In the genomic region with DNA sequence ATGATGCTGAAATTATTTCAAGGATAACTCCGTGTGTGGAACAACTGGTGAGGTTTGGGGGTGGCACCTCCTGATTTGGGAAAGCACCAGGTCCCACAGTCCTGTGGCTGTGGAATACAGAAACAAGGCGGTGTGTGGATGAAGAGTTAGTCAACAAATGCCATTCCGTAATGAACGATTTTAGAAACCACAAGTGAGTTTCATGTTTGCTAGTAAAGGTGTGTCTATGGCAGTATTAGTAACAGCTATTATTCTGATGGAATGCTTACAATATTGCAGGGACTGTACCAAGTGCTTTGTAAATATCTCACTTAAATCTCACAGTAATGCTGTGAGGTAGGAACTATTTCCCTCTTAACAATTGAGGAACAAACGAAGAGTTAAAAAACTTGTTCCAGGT, we compare ENCODE assay signal across 22 cellular contexts. TPM values are rescaled to one million over a fixed set of nuclear protein-coding genes. Genes with fewer than 3 reads are reported as not detected.
A peak's percentile ranks its signal among the peaks of the same experiment; 100 is the strongest.
DNase-seq lines count a peak whose midpoint lies in the region; ATAC-seq and TF ChIP-seq lines count a peak whose summit lies in the region.
"Had no signal": no experiment of that assay in that cellular context is flagged by ENCODE, and none has a peak within 500 bp of the region (broad histone marks: within the 10 kb centered on the region; RNA-seq: fewer than 3 reads in every experiment).

No MANE protein-coding gene starts in this region.

- H3K4me1 ChIP-seq in OCI-LY1 (ENCODE audit: insufficient read depth, low read length, severe bottlenecking) (no peaks in the 10 kb centered on the region), left lung (peaks cover 0 to 12% of the 10 kb centered on the region in 2 donors), testis (no peaks in the 10 kb centered on the region)
- H3K4me1 ChIP-seq: spleen had no signal

- no peaks in the 10 kb centered on the region for H3K9me2 ChIP-seq in OCI-LY1 (ENCODE audit: low read depth, low read length)

- WGBS in testis, 2 donors, result 87 to 90% methylated on average over 5 of the region's 5 CpGs

- peak overlapping the region; percentile 16 for H3K27ac Mint-ChIP-seq in activated B cell treated with CpG ODN at 0.5 μM for 24 hours
- H3K27ac Mint-ChIP-seq in stimulated activated effector memory CD8-positive, alpha-beta T cell treated with anti-CD3 and anti-CD28 coated beads, Interleukin-12 subunit alpha, Interleukin-12 subunit beta, amount 100 ng/mL, for 72 hours, result peak overlapping the region; percentile 56
- no peak overlapping the region for H3K27ac Mint-ChIP-seq in activated naive CD4-positive, alpha-beta T cell treated with anti-CD3 and anti-CD28 coated beads, Interleukin-2, amount 10 ng/mL, durations not matched to agents 7 days and 5 days
- H3K27ac Mint-ChIP-seq: activated CD8-positive, alpha-beta T cell treated with anti-CD3 and anti-CD28 coated beads, Interleukin-2, amount 10 ng/mL, durations not matched to agents 7 days and 5 days; stimulated activated memory B cell treated with anti-CD40 and anti-IgM and Interleukin-4, amounts not matched to agents 10 μg/mL and 1 μg/mL and 100 μg/mL, for 72 hours had no signal

- no peaks in the 10 kb centered on the region for H3K27me3 Mint-ChIP-seq in activated B cell treated with CpG ODN at 0.5 μM for 24 hours
- no peaks in the 10 kb centered on the region for H3K27me3 Mint-ChIP-seq in activated naive CD4-positive, alpha-beta T cell treated with anti-CD3 and anti-CD28 coated beads, Interleukin-2, amount 10 ng/mL, durations not matched to agents 7 days and 5 days
- H3K27me3 Mint-ChIP-seq: CD4-positive, alpha-beta T cell; central memory CD8-positive, alpha-beta T cell; stimulated activated memory B cell treated with anti-CD40 and anti-IgM and Interleukin-4, amounts not matched to agents 10 μg/mL and 1 μg/mL and 100 μg/mL, for 72 hours had no signal

- intact Hi-C loops in activated B cell treated with CpG ODN at 0.5 μM for 24 hours (cut with micrococcal nuclease) (no loop called here), left lung (cut with DNase I) (no loop called here), testis (cut with DNase I; ENCODE audit: low total_unique reads) (no loop called here)

- no peak for TF ChIP-seq POLR2A in testis (IDR thresholded peaks at IDR 0.05)

- H3K27me3 ChIP-seq in OCI-LY1 (ENCODE audit: insufficient read depth, low read length) (no peaks in the 10 kb centered on the region), left lung (no peaks in the 10 kb centered on the region), testis (no peaks in the 10 kb centered on the region)
- H3K27me3 ChIP-seq: spleen had no signal

- no peaks in the 10 kb centered on the region for H3K9me3 Mint-ChIP-seq in activated B cell treated with CpG ODN at 0.5 μM for 24 hours
- no peaks in the 10 kb centered on the region for H3K9me3 Mint-ChIP-seq in stimulated activated effector memory CD8-positive, alpha-beta T cell treated with anti-CD3 and anti-CD28 coated beads, Interleukin-12 subunit alpha, Interleukin-12 subunit beta, amount 100 ng/mL, for 72 hours
- no peaks in the 10 kb centered on the region for H3K9me3 Mint-ChIP-seq in activated naive CD4-positive, alpha-beta T cell treated with anti-CD3 and anti-CD28 coated beads, Interleukin-2, amount 10 ng/mL, durations not matched to agents 7 days and 5 days
- H3K9me3 Mint-ChIP-seq: CD4-positive, alpha-beta T cell; central memory CD8-positive, alpha-beta T cell; stimulated activated memory B cell treated with anti-CD40 and anti-IgM and Interleukin-4, amounts not matched to agents 10 μg/mL and 1 μg/mL and 100 μg/mL, for 72 hours had no signal

- ATAC-seq in activated B cell treated with CpG ODN at 0.5 μM for 24 hours (ENCODE audit: low read depth), result no peak
- ATAC-seq in left lung, result peak; percentile 90
- ATAC-seq in stimulated activated effector memory CD8-positive, alpha-beta T cell treated with anti-CD3 and anti-CD28 coated beads, Interleukin-12 subunit alpha, Interleukin-12 subunit beta, amount 100 ng/mL, for 72 hours, result no peak
- ATAC-seq: activated CD8-positive, alpha-beta T cell treated with anti-CD3 and anti-CD28 coated beads, Interleukin-2, amount 10 ng/mL, durations not matched to agents 7 days and 5 days; Right ventricle myocardium inferior; stimulated activated memory B cell treated with anti-CD40 and anti-IgM and Interleukin-4, amounts not matched to agents 10 μg/mL and 1 μg/mL and 100 μg/mL, for 72 hours had no signal

- no peak overlapping the region for H2AFZ ChIP-seq in OCI-LY1 (ENCODE audit: low read length)

- H3K4me2 ChIP-seq in OCI-LY1 (ENCODE audit: low read length), result no peak overlapping the region

- H3K36me3 Mint-ChIP-seq in activated B cell treated with CpG ODN at 0.5 μM for 24 hours (ENCODE audit: low read depth), result peaks cover 54% of the 10 kb centered on the region
- peaks cover 82% of the 10 kb centered on the region for H3K36me3 Mint-ChIP-seq in stimulated activated effector memory CD8-positive, alpha-beta T cell treated with anti-CD3 and anti-CD28 coated beads, Interleukin-12 subunit alpha, Interleukin-12 subunit beta, amount 100 ng/mL, for 72 hours
- H3K36me3 Mint-ChIP-seq in activated naive CD4-positive, alpha-beta T cell treated with anti-CD3 and anti-CD28 coated beads, Interleukin-2, amount 10 ng/mL, durations not matched to agents 7 days and 5 days, result peaks cover 23% of the 10 kb centered on the region

- H3K4me1 Mint-ChIP-seq in activated B cell treated with CpG ODN at 0.5 μM for 24 hours, result no peaks in the 10 kb centered on the region
- no peaks in the 10 kb centered on the region for H3K4me1 Mint-ChIP-seq in stimulated activated effector memory CD8-positive, alpha-beta T cell treated with anti-CD3 and anti-CD28 coated beads, Interleukin-12 subunit alpha, Interleukin-12 subunit beta, amount 100 ng/mL, for 72 hours
- no peaks in the 10 kb centered on the region for H3K4me1 Mint-ChIP-seq in activated naive CD4-positive, alpha-beta T cell treated with anti-CD3 and anti-CD28 coated beads, Interleukin-2, amount 10 ng/mL, durations not matched to agents 7 days and 5 days
- H3K4me1 Mint-ChIP-seq: central memory CD8-positive, alpha-beta T cell; stimulated activated memory B cell treated with anti-CD40 and anti-IgM and Interleukin-4, amounts not matched to agents 10 μg/mL and 1 μg/mL and 100 μg/mL, for 72 hours had no signal

- H3K9me3 ChIP-seq in OCI-LY1 (ENCODE audit: low read length), result no peaks in the 10 kb centered on the region
- no peaks in the 10 kb centered on the region for H3K9me3 ChIP-seq in left lung
- H3K9me3 ChIP-seq in testis, result no peaks in the 10 kb centered on the region
- H3K9me3 ChIP-seq: spleen had no signal

- POLR2A ChIA-PET in activated B cell treated with CpG ODN at 0.5 μM for 24 hours (lab: Charles Lee), result interaction anchor here (0.5 kb wide), 1 partner anchor 297 kb away, joined by 4 read pairs; no protein-coding TSS in a partner anchor

- CTCF ChIA-PET in activated B cell treated with CpG ODN at 0.5 μM for 24 hours (lab: Charles Lee), result no interaction called here
- CTCF ChIA-PET in activated naive CD4-positive, alpha-beta T cell treated with anti-CD3 and anti-CD28 coated beads, Interleukin-2, amount 10 ng/mL, durations not matched to agents 7 days and 5 days (lab: Charles Lee), result no interaction called here

- no peaks in the 10 kb centered on the region for H4K20me1 ChIP-seq in OCI-LY1 (ENCODE audit: insufficient read depth, low read length)

- DNase-seq in activated B cell treated with CpG ODN at 0.5 μM for 24 hours (no peak), left lung (no peak), NCI-H524 treated with DMSO at 0.1 percent for 48 hours (lab: John Stamatoyannopoulos, UW) (no peak), testis (no peak)
- DNase-seq in stimulated activated effector memory CD8-positive, alpha-beta T cell treated with anti-CD3 and anti-CD28 coated beads, Interleukin-12 subunit alpha, Interleukin-12 subunit beta, amount 100 ng/mL, for 72 hours (ENCODE audit: low spot score in 2 of 2), result no peak
- DNase-seq in activated naive CD4-positive, alpha-beta T cell treated with anti-CD3 and anti-CD28 coated beads, Interleukin-2, amount 10 ng/mL, durations not matched to agents 7 days and 5 days, result no peak
- DNase-seq: activated CD8-positive, alpha-beta T cell treated with anti-CD3 and anti-CD28 coated beads, Interleukin-2, amount 10 ng/mL, durations not matched to agents 7 days and 5 days; activated T-cell treated with anti-CD3 and anti-CD28 coated beads for 4 hours; CD4-positive, alpha-beta T cell; GOT3; KBM-7; MM.1S; NCI-H1417; NCI-H2081 treated with DMSO at 0.1 percent for 48 hours; OCI-M1; spleen; stimulated activated CD4-positive, alpha-beta T cell treated with anti-CD3 and anti-CD28 coated beads, Interleukin-2, amount 100 ng/mL, for 48 hours; T-helper 9 cell had no signal

- H3K27ac ChIP-seq in OCI-LY1 (ENCODE audit: low read depth, low read length, poor library complexity, severe bottlenecking) (peak overlapping the region; percentile 30), left lung (peak overlapping the region; percentile 20 to 68), testis (no peak overlapping the region)
- H3K27ac ChIP-seq: spleen had no signal

- no peak overlapping the region for H3K9ac ChIP-seq in OCI-LY1 (ENCODE audit: low read length)

- H3K79me2 ChIP-seq in OCI-LY1 (ENCODE audit: insufficient read depth, low read length), result no peaks in the 10 kb centered on the region

- no peaks in the 10 kb centered on the region for H3F3A ChIP-seq in OCI-LY1 (ENCODE audit: insufficient read depth, low read length)

- H3K4me3 Mint-ChIP-seq in activated B cell treated with CpG ODN at 0.5 μM for 24 hours, result no peak overlapping the region
- no peak overlapping the region for H3K4me3 Mint-ChIP-seq in stimulated activated effector memory CD8-positive, alpha-beta T cell treated with anti-CD3 and anti-CD28 coated beads, Interleukin-12 subunit alpha, Interleukin-12 subunit beta, amount 100 ng/mL, for 72 hours
- no peak overlapping the region for H3K4me3 Mint-ChIP-seq in activated naive CD4-positive, alpha-beta T cell treated with anti-CD3 and anti-CD28 coated beads, Interleukin-2, amount 10 ng/mL, durations not matched to agents 7 days and 5 days
- H3K4me3 Mint-ChIP-seq: activated CD8-positive, alpha-beta T cell treated with anti-CD3 and anti-CD28 coated beads, Interleukin-2, amount 10 ng/mL, durations not matched to agents 7 days and 5 days; CD4-positive, alpha-beta T cell; central memory CD8-positive, alpha-beta T cell; stimulated activated memory B cell treated with anti-CD40 and anti-IgM and Interleukin-4, amounts not matched to agents 10 μg/mL and 1 μg/mL and 100 μg/mL, for 72 hours had no signal

- H3K4me3 ChIP-seq in OCI-LY1 (ENCODE audit: low read depth, low read length, poor library complexity, severe bottlenecking) (no peak overlapping the region), left lung (no peak overlapping the region), testis (no peak overlapping the region)
- H3K4me3 ChIP-seq: spleen had no signal

- no peak for TF ChIP-seq CTCF in OCI-LY1 (IDR thresholded peaks at IDR 0.05; ENCODE audit: low read length)
- TF ChIP-seq CTCF in activated B cell treated with CpG ODN at 0.5 μM for 24 hours (IDR thresholded peaks at IDR 0.05), result no peak
- no peak for TF ChIP-seq CTCF in left lung (IDR thresholded peaks at IDR 0.05)
- no peak for TF ChIP-seq CTCF in testis (IDR thresholded peaks at IDR 0.05)

- H3K36me3 ChIP-seq in OCI-LY1 (ENCODE audit: insufficient read depth, low read length) (peaks cover 52% of the 10 kb centered on the region), left lung (peaks cover 0 to 93% of the 10 kb centered on the region in 2 donors), testis (ENCODE audit: low read depth, missing control alignments) (no peaks in the 10 kb centered on the region)

RNA-seq across cellular contexts. Expression of a gene that starts 53.8 kb away (rescaled TPM):
- total RNA-seq in activated B cell treated with CpG ODN at 0.5 μM for 24 hours (9.1 and 9.5 TPM in 2 replicates), left lung (10 to 100 TPM; 18.1 to 22.9 TPM), testis (10 to 100 TPM; 32.3 to 62.5 TPM)
- polyA plus RNA-seq in testis (ENCODE audit: insufficient read depth, low read depth, low replicate concordance), result 18.3 TPM

Comparison
In these comparisons a context has a peak if more than half of its experiments do, and no peak if none do; other contexts are left out.
1. H3K27ac ChIP-seq: peak in OCI-LY1 (single experiment) and left lung (2 of 2); none in testis (0 of 2).